Comparison of ENCODE assay signal across 19 cellular contexts in the genomic region with DNA sequence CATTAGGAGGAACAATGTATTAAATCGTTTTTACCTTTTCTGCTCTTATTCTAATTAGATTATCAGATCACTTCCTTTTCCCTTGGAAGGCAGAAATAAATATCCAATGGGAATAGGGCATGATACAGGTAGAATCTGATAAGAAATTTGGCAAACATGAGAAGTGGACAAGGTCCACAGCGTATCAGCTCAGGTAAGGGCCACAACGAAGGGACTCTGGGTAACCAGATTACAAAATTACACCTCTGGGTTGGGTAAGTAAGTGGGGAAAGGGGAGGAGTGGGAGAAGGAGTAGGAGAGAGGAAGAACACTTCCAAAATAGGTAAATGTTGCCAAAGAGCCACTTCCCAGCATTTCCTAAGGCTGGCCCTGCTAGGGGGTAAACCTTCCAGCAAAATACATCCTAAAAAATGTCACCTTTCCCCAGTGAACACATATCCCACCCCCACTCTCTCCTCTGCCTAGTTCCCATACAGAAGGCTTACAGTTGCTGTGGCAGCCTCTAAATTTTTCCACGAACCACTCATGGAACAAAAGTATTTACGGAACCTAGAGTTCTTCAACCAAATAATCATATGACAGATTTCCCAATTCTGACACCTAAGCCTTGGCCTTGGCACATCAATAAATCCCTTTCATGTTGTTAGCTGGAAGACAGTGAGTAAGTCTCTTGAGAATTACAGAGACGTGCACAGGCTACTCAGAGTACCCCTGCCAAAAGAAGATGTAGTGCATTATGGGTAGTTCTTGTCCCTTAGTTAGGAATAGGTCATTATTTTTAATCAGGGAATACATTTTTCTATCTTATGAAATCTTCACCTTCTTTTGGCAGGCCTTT. TPM values are rescaled to one million over a fixed set of nuclear protein-coding genes. Genes with fewer than 3 reads are reported as not detected.
DNase-seq lines count a peak whose midpoint lies in the region; TF ChIP-seq lines count a peak whose summit lies in the region.
"Had no signal": no experiment of that assay in that cellular context is flagged by ENCODE, and none has a peak within 500 bp of the region (broad histone marks: within the 10 kb centered on the region; RNA-seq: fewer than 3 reads in every experiment).

No MANE protein-coding gene starts in this region.

- H3K27ac ChIP-seq in MM.1S (ENCODE audit: low read length) (no peak overlapping the region), ascending aorta (no peak overlapping the region)
- H3K27ac ChIP-seq: RWPE1 had no signal

- no peak overlapping the region for H2AFZ ChIP-seq in MM.1S (ENCODE audit: low read length)

- H3K9ac ChIP-seq in MM.1S (ENCODE audit: low read length): no peak overlapping the region

- no peaks in the 10 kb centered on the region for H3K36me3 Mint-ChIP-seq in osteocyte (ENCODE audit: unreplicated experiment)
- H3K36me3 Mint-ChIP-seq in activated T-cell treated with anti-CD3 and anti-CD28 coated beads, Interleukin-2, amount 50 U/mL, for 24 hours (ENCODE audit: low read depth): no peaks in the 10 kb centered on the region

- no peak overlapping the region for H3K4me3 Mint-ChIP-seq in osteocyte (ENCODE audit: unreplicated experiment)
- H3K4me3 Mint-ChIP-seq in activated T-cell treated with anti-CD3 and anti-CD28 coated beads, Interleukin-2, amount 50 U/mL, for 24 hours: no peak overlapping the region
- H3K4me3 Mint-ChIP-seq: CD4-positive, alpha-beta T cell had no signal

- DNase-seq in AG10803 (ENCODE audit: low read depth) (peak; percentile 31), LHCN-M2 (ENCODE audit: low read depth) (peak; percentile 50), epithelial cell of esophagus (ENCODE audit: low read depth) (peak; percentile 6), osteocyte (ENCODE audit: extremely low spot score, unreplicated experiment) (no peak), MG63 (no peak), MM.1S (no peak), ascending aorta (ENCODE audit: low spot score in 2 of 2) (no peak)
- DNase-seq in activated T-cell treated with anti-CD3 and anti-CD28 coated beads, Interleukin-2, amount 50 U/mL, for 24 hours: no peak
- DNase-seq: CD4-positive, alpha-beta T cell; DMS79 treated with DMSO at 0.1 percent for 48 hours; GF-D8; Karpas-422; NCI-H1436 treated with DMSO at 0.1 percent for 48 hours; NCI-H2081 treated with DMSO at 0.1 percent for 48 hours; NCI-H345; NCI-H526 treated with DMSO at 0.1 percent for 48 hours; NK-92 treated with Interleukin-12 subunit alpha and Interleukin-12 subunit beta, amount 100 ng/mL, for 24 hours; OCI-M1 had no signal

- H3K4me2 ChIP-seq in MM.1S (ENCODE audit: low read depth, low read length): no peak overlapping the region

- intact Hi-C loops in ascending aorta (cut with DNase I): no loop called here

- no peaks in the 10 kb centered on the region for H3F3A ChIP-seq in MM.1S (ENCODE audit: insufficient read depth, low read length)

- H3K4me1 Mint-ChIP-seq in osteocyte (ENCODE audit: unreplicated experiment): peaks cover 38% of the 10 kb centered on the region
- H3K4me1 Mint-ChIP-seq in activated T-cell treated with anti-CD3 and anti-CD28 coated beads, Interleukin-2, amount 50 U/mL, for 24 hours (ENCODE audit: low read depth): no peaks in the 10 kb centered on the region

- H3K9me2 ChIP-seq in MM.1S (replicated peaks; ENCODE audit: insufficient read depth, low read length): no peaks in the 10 kb centered on the region

- H3K79me2 ChIP-seq in MM.1S (ENCODE audit: low read length): no peaks in the 10 kb centered on the region

- no peaks in the 10 kb centered on the region for H3K36me3 ChIP-seq in MG63
- H3K36me3 ChIP-seq in MM.1S (replicated peaks; ENCODE audit: insufficient read depth, low read length): no peaks in the 10 kb centered on the region
- H3K36me3 ChIP-seq in ascending aorta: no peaks in the 10 kb centered on the region

- H3K27ac Mint-ChIP-seq in osteocyte (ENCODE audit: unreplicated experiment): peak overlapping the region; percentile 6
- no peak overlapping the region for H3K27ac Mint-ChIP-seq in activated T-cell treated with anti-CD3 and anti-CD28 coated beads, Interleukin-2, amount 50 U/mL, for 24 hours
- H3K27ac Mint-ChIP-seq: CD4-positive, alpha-beta T cell had no signal

- H3K4me3 ChIP-seq in AG10803 (ENCODE audit: low read length): no peak overlapping the region
- no peak overlapping the region for H3K4me3 ChIP-seq in epithelial cell of esophagus (ENCODE audit: low read length)
- no peak overlapping the region for H3K4me3 ChIP-seq in MG63
- no peak overlapping the region for H3K4me3 ChIP-seq in MM.1S (ENCODE audit: low read length)
- H3K4me3 ChIP-seq in ascending aorta: no peak overlapping the region

- H3K9me3 Mint-ChIP-seq in osteocyte (ENCODE audit: unreplicated experiment): peaks cover 4% of the 10 kb centered on the region
- no peaks in the 10 kb centered on the region for H3K9me3 Mint-ChIP-seq in activated T-cell treated with anti-CD3 and anti-CD28 coated beads, Interleukin-2, amount 50 U/mL, for 24 hours
- H3K9me3 Mint-ChIP-seq: CD4-positive, alpha-beta T cell had no signal

- no peak for TF ChIP-seq CTCF in AG10803 (conservative IDR thresholded peaks at IDR 0.05; ENCODE audit: low read length)
- TF ChIP-seq CTCF in epithelial cell of esophagus (IDR thresholded peaks at IDR 0.05; ENCODE audit: insufficient read depth, low read depth, low read length, missing control alignments): no peak
- TF ChIP-seq CTCF in osteocyte (IDR thresholded peaks at IDR 0.05): no peak
- TF ChIP-seq CTCF in MM.1S (IDR thresholded peaks at IDR 0.05; ENCODE audit: low read length): no peak
- no peak for TF ChIP-seq CTCF in ascending aorta (IDR thresholded peaks at IDR 0.05)

- H3K27me3 Mint-ChIP-seq in osteocyte (ENCODE audit: unreplicated experiment): peaks cover 4% of the 10 kb centered on the region
- peaks cover 43% of the 10 kb centered on the region for H3K27me3 Mint-ChIP-seq in activated T-cell treated with anti-CD3 and anti-CD28 coated beads, Interleukin-2, amount 50 U/mL, for 24 hours

- H3K4me1 ChIP-seq in MM.1S (ENCODE audit: low read length): no peaks in the 10 kb centered on the region
- peaks cover 0 to 8% of the 10 kb centered on the region in 2 donors for H3K4me1 ChIP-seq in ascending aorta

- H3K27me3 ChIP-seq in MG63: no peaks in the 10 kb centered on the region
- no peaks in the 10 kb centered on the region for H3K27me3 ChIP-seq in MM.1S (replicated peaks; ENCODE audit: insufficient read depth, low read length)
- H3K27me3 ChIP-seq in ascending aorta: no peaks in the 10 kb centered on the region

- no peaks in the 10 kb centered on the region for H4K20me1 ChIP-seq in MM.1S (ENCODE audit: insufficient read depth, low read length)

- H3K9me3 ChIP-seq in MG63 (no peaks in the 10 kb centered on the region), MM.1S (replicated peaks; ENCODE audit: insufficient read depth, low read length) (no peaks in the 10 kb centered on the region), ascending aorta (no peaks in the 10 kb centered on the region)

RNA-seq across cellular contexts. Expression of a gene that starts 51.5 kb away (rescaled TPM):
- total RNA-seq in LHCN-M2 (2014; rRNA removed) (0.06 TPM in 1 of 2 replicates, not detected in the other), osteocyte (0.94 and 1.5 TPM in 2 replicates), ascending aorta (not detected)
- 0.11 TPM for polyA plus RNA-seq in LHCN-M2 (2012)
- not detected in 2 replicates for total RNA-seq in MG63 (2014; rRNA removed; shearing (Covaris generic); ENCODE audit: low replicate concordance)
- total RNA-seq: CD4-positive, alpha-beta T cell had no signal

Comparison
In these comparisons a context has a peak if more than half of its experiments do, and no peak if none do; other contexts are left out.
1. DNase-seq: peak in AG10803 (single experiment), LHCN-M2 (single experiment) and epithelial cell of esophagus (single experiment); none in osteocyte (single experiment), MG63 (single experiment), MM.1S (single experiment), activated T-cell treated with anti-CD3 and anti-CD28 coated beads, Interleukin-2, amount 50 U/mL, for 24 hours (single experiment) and ascending aorta (0 of 2).